In genomic region chr16:736936-737481, GRCh38 we compare ENCODE assay signal across 15 cellular contexts. TPM values are rescaled to one million over a fixed set of nuclear protein-coding genes. Genes with fewer than 3 reads are reported as not detected.
"Had no signal": no experiment of that assay in that cellular context is flagged by ENCODE, and none has a peak within 500 bp of the region (broad histone marks: within the 10 kb centered on the region; RNA-seq: fewer than 3 reads in every experiment).

No MANE protein-coding gene starts in this region.

- H3K27ac Mint-ChIP-seq: activated naive CD4-positive, alpha-beta T cell treated with anti-CD3 and anti-CD28 coated beads, Interleukin-2, amount 50 U/mL, for 24 hours had no signal

- H3K27me3 ChIP-seq: body of pancreas had no signal

- H3K36me3 Mint-ChIP-seq: natural killer cell had no signal

- ATAC-seq: body of pancreas, heart left ventricle, natural killer cell had no signal

- H3K4me3 ChIP-seq: body of pancreas, heart left ventricle, mucosa of descending colon, stomach, thoracic aorta had no signal

- DNase-seq: activated CD4-positive, alpha-beta T cell treated with anti-CD3 and anti-CD28 coated beads for 1 hour; activated CD8-positive, alpha-beta T cell treated with anti-CD3 and anti-CD28 coated beads for 36 hours; body of pancreas; central memory CD4-positive, alpha-beta T cell; cortex of kidney; effector memory CD4-positive, alpha-beta T cell; natural killer cell; occipital lobe; stomach had no signal

- H3K4me3 Mint-ChIP-seq: activated CD8-positive, alpha-beta T cell treated with anti-CD3 and anti-CD28 coated beads for 36 hours; activated naive CD4-positive, alpha-beta T cell treated with anti-CD3 and anti-CD28 coated beads, Interleukin-2, amount 50 U/mL, for 24 hours; natural killer cell had no signal

- FAIRE-seq: frontal cortex had no signal

- H3K9me3 ChIP-seq: body of pancreas, heart left ventricle, mucosa of descending colon, stomach, thoracic aorta had no signal

- H3K4me1 Mint-ChIP-seq: natural killer cell had no signal

- H3K27me3 Mint-ChIP-seq: activated CD8-positive, alpha-beta T cell treated with anti-CD3 and anti-CD28 coated beads for 36 hours; activated naive CD4-positive, alpha-beta T cell treated with anti-CD3 and anti-CD28 coated beads, Interleukin-2, amount 50 U/mL, for 24 hours had no signal

- H3K27ac ChIP-seq: body of pancreas, heart left ventricle, stomach, thoracic aorta had no signal

- H3K9me3 Mint-ChIP-seq: activated CD8-positive, alpha-beta T cell treated with anti-CD3 and anti-CD28 coated beads for 36 hours; activated naive CD4-positive, alpha-beta T cell treated with anti-CD3 and anti-CD28 coated beads, Interleukin-2, amount 50 U/mL, for 24 hours; activated T-helper 2 cell treated with anti-CD3 and anti-CD28 coated beads, Interferon-gamma antibody, Interleukin-2, Interleukin-4, amounts not matched to agents 10 μg/mL and 5 μg/mL and 100 μg/mL, durations not matched to agents 14 hours and 24 hours and 36 hours; natural killer cell had no signal

RNA-seq across cellular contexts. Expression of gene CCDC78, which starts 10.8 kb away (rescaled TPM):
- total RNA-seq: body of pancreas had no signal
